Comparison of ENCODE assay signal across 15 cellular contexts in the genomic region with DNA sequence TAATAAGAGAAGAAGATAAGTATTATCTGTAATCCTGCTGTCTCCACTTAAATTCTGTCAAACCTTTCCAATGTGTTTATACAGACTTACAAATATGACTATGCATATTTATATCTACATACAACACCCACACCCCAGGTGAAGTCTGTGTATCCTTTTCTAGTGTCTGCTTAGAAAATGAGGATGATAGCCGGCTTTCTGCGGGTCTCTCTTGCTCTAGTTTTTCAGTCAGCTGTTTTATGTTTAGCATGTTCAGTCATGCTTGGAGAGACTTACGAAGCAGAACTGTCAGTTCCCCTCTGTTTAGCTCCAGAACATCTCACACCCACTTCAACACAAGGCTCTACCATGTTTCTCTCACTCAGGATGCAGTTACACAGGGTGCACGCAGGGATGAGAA.
DNase-seq lines count a peak whose midpoint lies in the region; ATAC-seq and FAIRE-seq lines count a peak whose summit lies in the region.
"Had no signal": no experiment of that assay in that cellular context is flagged by ENCODE, and none has a peak within 500 bp of the region (broad histone marks: within the 10 kb centered on the region; RNA-seq: fewer than 3 reads in every experiment).

No MANE protein-coding gene starts in this region.

- peaks cover 0 to 2% (median 0%) of the 10 kb centered on the region in 7 donors for H3K9me3 Mint-ChIP-seq in naive B cell
- H3K9me3 Mint-ChIP-seq: activated naive CD4-positive, alpha-beta T cell treated with anti-CD3 and anti-CD28 coated beads, Interleukin-2, amount 50 U/mL, for 24 hours; mesothelial cell of epicardium had no signal

- H3K36me3 ChIP-seq in small intestine (ENCODE audit: control insufficient read depth in 2 of 2, insufficient read depth in 2 of 2, low read length in 2 of 2), result peaks cover 0 to 2% of the 10 kb centered on the region in 2 donors

- no peak for DNase-seq in naive B cell
- DNase-seq in NCI-H2107 (lab: John Stamatoyannopoulos, UW), result no peak
- DNase-seq in small intestine, result no peak
- DNase-seq in NCI-H1436 (lab: John Stamatoyannopoulos, UW), result no peak
- DNase-seq: central memory CD4-positive, alpha-beta T cell; esophagus squamous epithelium; T-helper 9 cell had no signal

- H3K27me3 Mint-ChIP-seq in naive B cell, result no peaks in the 10 kb centered on the region
- H3K27me3 Mint-ChIP-seq: activated naive CD4-positive, alpha-beta T cell treated with anti-CD3 and anti-CD28 coated beads, Interleukin-2, amount 50 U/mL, for 24 hours had no signal

- H3K27ac Mint-ChIP-seq in naive B cell, result no peak overlapping the region
- H3K27ac Mint-ChIP-seq: activated naive CD4-positive, alpha-beta T cell treated with anti-CD3 and anti-CD28 coated beads, Interleukin-2, amount 50 U/mL, for 24 hours; mesothelial cell of epicardium had no signal

- H3K27me3 ChIP-seq in small intestine (ENCODE audit: control insufficient read depth in 2 of 2, insufficient read depth in 2 of 2, low read length in 2 of 2), result no peaks in the 10 kb centered on the region
- H3K27me3 ChIP-seq: esophagus squamous epithelium had no signal

- H3K4me3 Mint-ChIP-seq in naive B cell, result no peak overlapping the region
- H3K4me3 Mint-ChIP-seq: activated naive CD4-positive, alpha-beta T cell treated with anti-CD3 and anti-CD28 coated beads, Interleukin-2, amount 50 U/mL, for 24 hours; mesothelial cell of epicardium had no signal

- ATAC-seq in GM18519 (IDR thresholded peaks at IDR 0.05; ENCODE audit: low FRiP score, unreplicated experiment) (peak; percentile 81), GM21381 (IDR thresholded peaks at IDR 0.05; ENCODE audit: unreplicated experiment) (peak; percentile 62), HG03342 (IDR thresholded peaks at IDR 0.05; ENCODE audit: unreplicated experiment) (peak; percentile 46), naive B cell (ENCODE audit: low read depth in 2 of 2) (peak; percentile 47 to 52)

- H3K36me3 Mint-ChIP-seq in naive B cell, result peaks cover 26 to 29% of the 10 kb centered on the region in 2 donors

- H3K4me1 Mint-ChIP-seq in naive B cell, result peaks cover 15 to 20% (median 16%) of the 10 kb centered on the region in 3 donors
- H3K4me1 Mint-ChIP-seq: activated naive CD4-positive, alpha-beta T cell treated with anti-CD3 and anti-CD28 coated beads, Interleukin-2, amount 50 U/mL, for 24 hours; mesothelial cell of epicardium had no signal

- WGBS in small intestine, 3 donors, result 86 to 94% (median 93%) methylated on average over 4 of the region's 4 CpGs

- no peak overlapping the region for H3K27ac ChIP-seq in small intestine (ENCODE audit: low read depth in 1 of 2, low read length in 1 of 2)
- H3K27ac ChIP-seq: esophagus squamous epithelium, HL-60 had no signal

- no peaks in the 10 kb centered on the region for H3K4me1 ChIP-seq in small intestine (ENCODE audit: control insufficient read depth in 2 of 2, insufficient read depth in 1 of 2, low read depth in 1 of 2, low read length in 1 of 2)
- H3K4me1 ChIP-seq: esophagus squamous epithelium had no signal

- FAIRE-seq in small intestine (lab: Jason Lieb, UNC), result no peak
- FAIRE-seq: H1, RCC 7860 had no signal

- no peaks in the 10 kb centered on the region for H3K9me3 ChIP-seq in small intestine (ENCODE audit: control insufficient read depth, low read depth)
- H3K9me3 ChIP-seq: esophagus squamous epithelium had no signal

- H3K4me3 ChIP-seq in small intestine (ENCODE audit: low read depth in 1 of 2, low read length in 2 of 2), result no peak overlapping the region
- H3K4me3 ChIP-seq: esophagus squamous epithelium had no signal
